ENCODE assay signal across 27 cellular contexts in genomic region chr3:55797775-55798174, GRCh38.
"Had no signal": no experiment of that assay in that cellular context is flagged by ENCODE, and none has a peak within 500 bp of the region (broad histone marks: within the 10 kb centered on the region; RNA-seq: fewer than 3 reads in every experiment).

No MANE protein-coding gene starts in this region.

- FAIRE-seq: urothelium cell line had no signal

- H3K4me3 ChIP-seq: stomach, suprapubic skin, testis, thoracic aorta, thyroid gland, tibial artery, tibial nerve, transverse colon, upper lobe of left lung, upper lobe of right lung, uterus, vagina had no signal

- H3K27ac ChIP-seq: stomach, suprapubic skin, thoracic aorta, thyroid gland, tibial artery, tibial nerve, transverse colon, upper lobe of left lung, upper lobe of right lung, uterus, vagina had no signal

- DNase-seq: stimulated activated CD4-positive, alpha-beta T cell treated with anti-CD3 and anti-CD28 coated beads, Interleukin-2, amount 100 ng/mL, for 48 hours; stimulated activated CD4-positive, alpha-beta T cell treated with anti-CD3 and anti-CD28 coated beads, Interleukin-4, amount 100 ng/mL, for 1 hour; stimulated activated CD4-positive, alpha-beta T cell treated with anti-CD3 and anti-CD28 coated beads, Interleukin-4, amount 100 ng/mL, for 24 hours; stimulated activated CD4-positive, alpha-beta T cell treated with anti-CD3 and anti-CD28 coated beads, Interleukin-4, amount 100 ng/mL, for 4 hours; stimulated activated CD8-positive, alpha-beta memory T cell treated with anti-CD3 and anti-CD28 coated beads, Interleukin-4, amount 100 ng/mL, for 48 hours; stimulated activated naive B cell treated with anti-CD40 and anti-IgM and Interleukin-4, amounts not matched to agents 10 μg/mL and 1 μg/mL and 100 μg/mL, for 72 hours; stimulated activated naive CD4-positive, alpha-beta T cell; stimulated activated naive CD4-positive, alpha-beta T cell treated with Interleukin-2 at 50 U/mL for 16 hours; stimulated activated naive CD8-positive, alpha-beta T cell treated with anti-CD3 and anti-CD28 coated beads, Interleukin-15, amount 100 ng/mL, for 72 hours; stimulated activated naive CD8-positive, alpha-beta T cell treated with anti-CD3 and anti-CD28 coated beads, Interleukin-15, Interleukin-2, amounts not matched to agents 100 U/mL and 50 U/mL, for 24 hours; stomach; substantia nigra; testis; tibial artery; transverse colon; trophoblast cell; upper lobe of right lung; uterus had no signal

- H3K9me3 ChIP-seq: stomach, suprapubic skin, testis, thoracic aorta, thyroid gland, tibial artery, tibial nerve, transverse colon, upper lobe of left lung, upper lobe of right lung, uterus, vagina had no signal

- H3K36me3 ChIP-seq: stomach, suprapubic skin, thoracic aorta, thyroid gland, tibial artery, tibial nerve, transverse colon, upper lobe of left lung, upper lobe of right lung, uterus, vagina had no signal

- H3K27me3 ChIP-seq: stomach, suprapubic skin, testis, thyroid gland, tibial artery, tibial nerve, transverse colon, upper lobe of left lung, upper lobe of right lung, uterus, vagina had no signal

- ATAC-seq: stimulated activated effector memory CD8-positive, alpha-beta T cell treated with anti-CD3 and anti-CD28 coated beads, Interleukin-12 subunit alpha, Interleukin-12 subunit beta, amount 100 ng/mL, for 72 hours; stimulated activated memory B cell treated with anti-CD40 and anti-IgM and Interleukin-4, amounts not matched to agents 10 μg/mL and 1 μg/mL and 100 μg/mL, for 72 hours; stimulated activated naive B cell treated with anti-CD40 and anti-IgM and Interleukin-4, amounts not matched to agents 10 μg/mL and 1 μg/mL and 100 μg/mL, for 72 hours; stimulated activated naive CD8-positive, alpha-beta T cell treated with anti-CD3 and anti-CD28 coated beads, Interleukin-15, amount 100 ng/mL, for 72 hours; stimulated activated naive CD8-positive, alpha-beta T cell treated with anti-CD3 and anti-CD28 coated beads, Interleukin-15, Interleukin-2, amounts not matched to agents 100 U/mL and 50 U/mL, for 24 hours; upper lobe of right lung had no signal

- H3K4me1 ChIP-seq: suprapubic skin, testis, thyroid gland, tibial artery, tibial nerve, transverse colon, upper lobe of left lung, uterus had no signal
